Comparison of ENCODE assay signal across 11 cellular contexts in genomic region chr4:75727073-75727472, GRCh38. TPM values are rescaled to one million over a fixed set of nuclear protein-coding genes. Genes with fewer than 3 reads are reported as not detected.
DNase-seq lines count a peak whose midpoint lies in the region; ATAC-seq, FAIRE-seq and TF ChIP-seq lines count a peak whose summit lies in the region.
"Had no signal": no experiment of that assay in that cellular context is flagged by ENCODE, and none has a peak within 500 bp of the region (broad histone marks: within the 10 kb centered on the region; RNA-seq: fewer than 3 reads in every experiment).

No MANE protein-coding gene starts in this region.

- CTCF ChIA-PET in activated CD4-positive, alpha-beta memory T cell treated with anti-CD3 and anti-CD28 coated beads for 36 hours (lab: Charles Lee), result interaction anchor here (0.5 to 3.8 kb wide), 3 partner anchors 10 to 851 kb away, joined by 3 to 12 read pairs (median 4); no protein-coding TSS in a partner anchor
- CTCF ChIA-PET in RWPE1 (lab: Yijun Ruan, JAX), result interaction anchor here (0.7 kb wide), 1 partner anchor 603 kb away, joined by 3 read pairs; no protein-coding TSS in a partner anchor

- DNase-seq in activated CD4-positive, alpha-beta T cell treated with anti-CD3 and anti-CD28 coated beads, Interleukin-2, amount 10 ng/mL, durations not matched to agents 24 days and 14 days, result no peak
- no peak for DNase-seq in activated CD4-positive, alpha-beta T cell treated with anti-CD3 and anti-CD28 coated beads, Interleukin-2, amount 50 U/mL, for 1 hour
- DNase-seq in activated CD4-positive, alpha-beta memory T cell treated with anti-CD3 and anti-CD28 coated beads for 36 hours, result no peak
- DNase-seq in foreskin fibroblast (no peak), RWPE1 (ENCODE audit: low spot score) (no peak), H54 (ENCODE audit: insufficient read length, low spot score) (no peak), NCI-H2029 (lab: John Stamatoyannopoulos, UW) (no peak)
- no peak for DNase-seq in stimulated activated naive CD8-positive, alpha-beta T cell treated with anti-CD3 and anti-CD28 coated beads, Interleukin-15, amount 100 ng/mL, for 72 hours
- DNase-seq: ACHN, activated gamma-delta T cell, hippocampal formation had no signal

- ATAC-seq in stimulated activated naive CD8-positive, alpha-beta T cell treated with anti-CD3 and anti-CD28 coated beads, Interleukin-15, amount 100 ng/mL, for 72 hours, result no peak

- peaks cover 39% of the 10 kb centered on the region for H3K4me1 Mint-ChIP-seq in activated CD4-positive, alpha-beta T cell treated with anti-CD3 and anti-CD28 coated beads, Interleukin-2, amount 10 ng/mL, durations not matched to agents 24 days and 14 days
- H3K4me1 Mint-ChIP-seq in activated CD4-positive, alpha-beta memory T cell treated with anti-CD3 and anti-CD28 coated beads for 36 hours (ENCODE audit: low read depth), result peaks cover 54% of the 10 kb centered on the region
- H3K4me1 Mint-ChIP-seq in stimulated activated naive CD8-positive, alpha-beta T cell treated with anti-CD3 and anti-CD28 coated beads, Interleukin-15, amount 100 ng/mL, for 72 hours, result peaks cover 49% of the 10 kb centered on the region

- no peak overlapping the region for H3K27ac Mint-ChIP-seq in activated CD4-positive, alpha-beta T cell treated with anti-CD3 and anti-CD28 coated beads, Interleukin-2, amount 10 ng/mL, durations not matched to agents 24 days and 14 days
- H3K27ac Mint-ChIP-seq in activated CD4-positive, alpha-beta memory T cell treated with anti-CD3 and anti-CD28 coated beads for 36 hours, result peak overlapping the region; percentile 15
- H3K27ac Mint-ChIP-seq in stimulated activated naive CD8-positive, alpha-beta T cell treated with anti-CD3 and anti-CD28 coated beads, Interleukin-15, amount 100 ng/mL, for 72 hours, result peak overlapping the region in 1 of 2 donors; percentile 42

- H3K4me3 Mint-ChIP-seq in activated CD4-positive, alpha-beta T cell treated with anti-CD3 and anti-CD28 coated beads, Interleukin-2, amount 10 ng/mL, durations not matched to agents 24 days and 14 days, result peak overlapping the region; percentile 44
- H3K4me3 Mint-ChIP-seq in activated CD4-positive, alpha-beta memory T cell treated with anti-CD3 and anti-CD28 coated beads for 36 hours, result peak overlapping the region; percentile 44
- peak overlapping the region; percentile 56 to 99 for H3K4me3 Mint-ChIP-seq in stimulated activated naive CD8-positive, alpha-beta T cell treated with anti-CD3 and anti-CD28 coated beads, Interleukin-15, amount 100 ng/mL, for 72 hours

- H3K9me3 Mint-ChIP-seq in activated CD4-positive, alpha-beta T cell treated with anti-CD3 and anti-CD28 coated beads, Interleukin-2, amount 10 ng/mL, durations not matched to agents 24 days and 14 days, result no peaks in the 10 kb centered on the region
- H3K9me3 Mint-ChIP-seq in activated CD4-positive, alpha-beta memory T cell treated with anti-CD3 and anti-CD28 coated beads for 36 hours, result no peaks in the 10 kb centered on the region
- H3K9me3 Mint-ChIP-seq in stimulated activated naive CD8-positive, alpha-beta T cell treated with anti-CD3 and anti-CD28 coated beads, Interleukin-15, amount 100 ng/mL, for 72 hours, result no peaks in the 10 kb centered on the region

- no peak for FAIRE-seq in H54 (lab: Jason Lieb, UNC)

- no peaks in the 10 kb centered on the region for H3K27me3 Mint-ChIP-seq in activated CD4-positive, alpha-beta T cell treated with anti-CD3 and anti-CD28 coated beads, Interleukin-2, amount 10 ng/mL, durations not matched to agents 24 days and 14 days
- H3K27me3 Mint-ChIP-seq in activated CD4-positive, alpha-beta memory T cell treated with anti-CD3 and anti-CD28 coated beads for 36 hours, result no peaks in the 10 kb centered on the region
- no peaks in the 10 kb centered on the region for H3K27me3 Mint-ChIP-seq in stimulated activated naive CD8-positive, alpha-beta T cell treated with anti-CD3 and anti-CD28 coated beads, Interleukin-15, amount 100 ng/mL, for 72 hours

- peak overlapping the region; percentile 71 to 96 for H3K4me3 ChIP-seq in foreskin fibroblast (ENCODE audit: low read depth in 1 of 2, low read length in 2 of 2)

- peaks cover 18% of the 10 kb centered on the region for H3K36me3 Mint-ChIP-seq in activated CD4-positive, alpha-beta T cell treated with anti-CD3 and anti-CD28 coated beads, Interleukin-2, amount 10 ng/mL, durations not matched to agents 24 days and 14 days (ENCODE audit: low read depth)
- peaks cover 8% of the 10 kb centered on the region for H3K36me3 Mint-ChIP-seq in activated CD4-positive, alpha-beta memory T cell treated with anti-CD3 and anti-CD28 coated beads for 36 hours

- POLR2A ChIA-PET in activated CD4-positive, alpha-beta memory T cell treated with anti-CD3 and anti-CD28 coated beads for 36 hours (lab: Charles Lee), result interaction anchor here (5.4 kb wide), 1 partner anchor 54 kb away, joined by 46 read pairs; the partner anchor contains the start of gene G3BP2
- POLR2A ChIA-PET in RWPE1 (lab: Yijun Ruan, JAX; ENCODE audit: low non-redundant PET), result no interaction called here

- intact Hi-C loops in activated CD4-positive, alpha-beta T cell treated with anti-CD3 and anti-CD28 coated beads, Interleukin-2, amount 10 ng/mL, durations not matched to agents 24 days and 14 days (cut with micrococcal nuclease), result loop anchor here (5.0 kb wide), 1 partner anchor 1105 kb away; no protein-coding TSS in a partner anchor
- intact Hi-C loops in activated CD4-positive, alpha-beta memory T cell treated with anti-CD3 and anti-CD28 coated beads for 36 hours (cut with micrococcal nuclease), result loop anchor here (10.0 kb wide), 1 partner anchor 1348 kb away; the partner anchor contains the start of gene CCNI

- no peak overlapping the region for H3K27ac ChIP-seq in RWPE1

- no peak for TF ChIP-seq POLR2A in H54 (IDR thresholded peaks at IDR 0.05; ENCODE audit: low read depth, low read length)

- TF ChIP-seq CTCF in foreskin fibroblast (IDR thresholded peaks at IDR 0.05; ENCODE audit: low read depth, low read length) (no peak), RWPE1 (conservative IDR thresholded peaks at IDR 0.05; ENCODE audit: low read depth) (no peak)

RNA-seq across cellular contexts. Expression of gene USO1, which starts 2.7 kb away (rescaled TPM):
- total RNA-seq in activated CD4-positive, alpha-beta T cell treated with anti-CD3 and anti-CD28 coated beads, Interleukin-2, amount 10 ng/mL, durations not matched to agents 24 days and 14 days, result 42.8 and 44.0 TPM in 2 replicates
- 10 to 100 TPM; 57.3 to 59.0 TPM for total RNA-seq in activated CD4-positive, alpha-beta memory T cell treated with anti-CD3 and anti-CD28 coated beads for 36 hours

RNA-seq across cellular contexts. Expression of gene G3BP2, which starts 53.9 kb away (rescaled TPM):
- total RNA-seq in activated CD4-positive, alpha-beta T cell treated with anti-CD3 and anti-CD28 coated beads, Interleukin-2, amount 10 ng/mL, durations not matched to agents 24 days and 14 days, result 135 and 146 TPM in 2 replicates
- 100 to 1,000 TPM; 137 to 144 TPM for total RNA-seq in activated CD4-positive, alpha-beta memory T cell treated with anti-CD3 and anti-CD28 coated beads for 36 hours
